In genomic region chr1:211580303-211580687, GRCh38 we compare ENCODE assay signal across 9 cellular contexts. TPM values are rescaled to one million over a fixed set of nuclear protein-coding genes. Genes with fewer than 3 reads are reported as not detected.
DNase-seq lines count a peak whose midpoint lies in the region; ATAC-seq, FAIRE-seq and TF ChIP-seq lines count a peak whose summit lies in the region.
"Had no signal": no experiment of that assay in that cellular context is flagged by ENCODE, and none has a peak within 500 bp of the region (broad histone marks: within the 10 kb centered on the region; RNA-seq: fewer than 3 reads in every experiment).

No MANE protein-coding gene starts in this region.

- H3K9ac ChIP-seq in H9 (ENCODE audit: extremely low read depth, insufficient read length, low read length) (no peak overlapping the region), GM12878 (ENCODE audit: control insufficient read depth, insufficient read depth, low read length) (no peak overlapping the region; the same call in 1 of the 2 replicates)

- intact Hi-C loops in GM12878 (cut with micrococcal nuclease; ENCODE audit: unreplicated experiment): no loop called here

- H3K36me3 Mint-ChIP-seq in H9 (ENCODE audit: insufficient read depth in 1 of 3, low read depth in 3 of 3): peaks cover 2 to 7% (median 6%) of the 10 kb centered on the region in 3 experiments; a peak in 6 of 7 replicates

- H3K9me3 ChIP-seq in H9 (ENCODE audit: control insufficient read depth, low read depth, low read length): no peaks in the 10 kb centered on the region
- no peaks in the 10 kb centered on the region for H3K9me3 ChIP-seq in GM12878 (replicated peaks; ENCODE audit: control insufficient read depth, insufficient read depth, low read length)
- no peaks in the 10 kb centered on the region for H3K9me3 ChIP-seq in muscle layer of duodenum (ENCODE audit: control insufficient read depth in 1 of 2, low read length in 2 of 2)

- ATAC-seq in GM12878 (no peak), HG02571 (IDR thresholded peaks at IDR 0.05; ENCODE audit: unreplicated experiment) (no peak)

- no TSS peak for BruUV-seq in GM12878 (replicated peaks; lab: Mats Ljungman, UMichigan)

- H2BK15ac ChIP-seq in H9 (ENCODE audit: low read depth, low read length): no peak overlapping the region

- no CpG with 5 or more reads among the region's 1 CpG for WGBS in H9 (ENCODE audit: extremely low coverage, insufficient read length, low lambda C conversion rate)
- WGBS in GM12878 (ENCODE audit: insufficient coverage, insufficient replicate concordance, low lambda C conversion rate, missing lambda C conversion rate): 100% methylated on average over 1 of the region's 1 CpG

- H2AFZ ChIP-seq in H9 (ENCODE audit: low read length) (no peak overlapping the region), GM12878 (ENCODE audit: control insufficient read depth, low read depth, low read length) (no peak overlapping the region)

- H3K79me2 ChIP-seq in H9 (ENCODE audit: insufficient read depth, low read length) (peaks cover 12% of the 10 kb centered on the region; the same call in 1 of the 2 replicates), GM12878 (ENCODE audit: control insufficient read depth, insufficient read depth, low read length) (peaks cover 37% of the 10 kb centered on the region)

- RAD21 ChIA-PET in GM12878 (lab: Charles Lee; ENCODE audit: unreplicated experiment): interaction anchor here (0.7 to 2.4 kb wide), 5 partner anchors 8 to 66 kb away, joined by 3 to 11 read pairs (median 7); no protein-coding TSS in a partner anchor

- H3K56ac ChIP-seq in H9 (ENCODE audit: insufficient read length, low read depth, low read length): no peak overlapping the region

- H2BK20ac ChIP-seq in H9 (ENCODE audit: low read depth, low read length, poor library complexity, severe bottlenecking): no peak overlapping the region

- no peak overlapping the region for H3K14ac ChIP-seq in H9 (ENCODE audit: insufficient read depth, low read length)

- H3K9me3 Mint-ChIP-seq in H9: no peaks in the 10 kb centered on the region; a peak in 1 of 5 replicates

- no peak overlapping the region for H2BK120ac ChIP-seq in H9 (ENCODE audit: low read depth, low read length, poor library complexity, severe bottlenecking)

- no peak overlapping the region for H4K5ac ChIP-seq in H9 (ENCODE audit: insufficient read length, low read depth, low read length)

- H2AK5ac ChIP-seq in H9 (ENCODE audit: insufficient read length, low read length): no peak overlapping the region

- no peak overlapping the region for H3K27ac ChIP-seq in H9 (ENCODE audit: insufficient read length, low read depth, low read length)
- no peak overlapping the region for H3K27ac ChIP-seq in GM12878 (ENCODE audit: control insufficient read depth, insufficient read depth)
- peak overlapping the region; percentile 65 for H3K27ac ChIP-seq in muscle layer of duodenum (ENCODE audit: low read length)
- H3K27ac ChIP-seq: SK-N-MC had no signal

- H3K4me2 ChIP-seq in H9 (ENCODE audit: insufficient read depth, insufficient read length, low read length): peak overlapping the region; percentile 75
- H3K4me2 ChIP-seq in GM12878 (ENCODE audit: control insufficient read depth, insufficient read depth): peak overlapping the region; percentile 93

- no peak overlapping the region for H3K4ac ChIP-seq in H9 (ENCODE audit: low read depth, low read length)

- H3K27me3 ChIP-seq in H9 (ENCODE audit: insufficient read depth, low read length) (no peaks in the 10 kb centered on the region), GM12878 (replicated peaks in 1 of 2; ENCODE audit: control insufficient read depth in 2 of 2, insufficient read depth in 2 of 2, low read length in 1 of 2) (no peaks in the 10 kb centered on the region), muscle layer of duodenum (ENCODE audit: low read depth, low read length) (no peaks in the 10 kb centered on the region)

- H3K27ac Mint-ChIP-seq in H9: no peak overlapping the region

- H2BK12ac ChIP-seq in H9 (ENCODE audit: insufficient read length, low read depth, low read length): no peak overlapping the region

- H4K8ac ChIP-seq in H9 (replicated peaks; ENCODE audit: insufficient read length, low read depth, low read length): no peak overlapping the region

- CTCF ChIA-PET in GM12878 (lab: Yijun Ruan, JAX): interaction anchor here (0.6 to 2.7 kb wide), 11 partner anchors 26 to 455 kb away, joined by 3 to 15 read pairs (median 3); partner anchors contain the start of genes DTL and INTS7

- H3K23ac ChIP-seq in H9 (ENCODE audit: insufficient read length, low read depth, low read length): no peak overlapping the region

- no peaks in the 10 kb centered on the region; the same call in 1 of the 2 replicates for H3K27me3 Mint-ChIP-seq in H9 (ENCODE audit: low read depth)

- SMC1A ChIA-PET in GM12878 (lab: Charles Lee; ENCODE audit: uncharacterized antibody, unreplicated experiment): interaction anchor here (0.5 to 1.5 kb wide), 6 partner anchors 11 to 1241 kb away, joined by 3 to 8 read pairs (median 4); no protein-coding TSS in a partner anchor

- peaks cover 14% of the 10 kb centered on the region for H3K23me2 ChIP-seq in H9 (ENCODE audit: insufficient read length, low read depth, low read length, poor library complexity, severe bottlenecking)

- in situ Hi-C loops in GM12878 (cut with MboI): no loop called here

- H3K79me1 ChIP-seq in H9 (ENCODE audit: insufficient read depth, low read depth, low read length, poor library complexity, severe bottlenecking): no peaks in the 10 kb centered on the region

- TF ChIP-seq POLR2A in GM12878 (IDR thresholded peaks at IDR 0.05; ENCODE audit: low read depth, low read length): no peak

- TF ChIP-seq RAD21 in GM12878 (IDR thresholded peaks at IDR 0.05; ENCODE audit: insufficient read depth, low read depth, low read length): no peak

- no peak for TF ChIP-seq EP300 in GM12878 (IDR thresholded peaks at IDR 0.05; ENCODE audit: borderline replicate concordance in 1 of 2, control insufficient read depth in 1 of 2, low read depth in 2 of 2, low read length in 2 of 2)

- H4K91ac ChIP-seq in H9 (ENCODE audit: insufficient read length, low read depth, low read length): no peak overlapping the region

- no peak overlapping the region for H3K18ac ChIP-seq in H9 (ENCODE audit: insufficient read length, low read depth, low read length)

- no peak for FAIRE-seq in GM12878 (lab: Jason Lieb, UNC)

- POLR2A ChIA-PET in GM12878 (lab: Charles Lee): interaction anchor here (1.2 to 1.3 kb wide), 2 partner anchors 45 to 62 kb away, joined by 3 to 5 read pairs; no protein-coding TSS in a partner anchor

- H3K4me1 Mint-ChIP-seq in H9: peaks cover 34 to 36% of the 10 kb centered on the region in 2 experiments

- H3K4me3 Mint-ChIP-seq in H9: peak overlapping the region; percentile 71 to 85

- no peak overlapping the region for H3K4me3 ChIP-seq in GM12878
- H3K4me3 ChIP-seq in muscle layer of duodenum (ENCODE audit: low read depth in 1 of 2, low read length in 2 of 2): peak overlapping the region; percentile 64 to 90

- H3T11ph ChIP-seq in H9 (ENCODE audit: low read length): no peak overlapping the region

- H2BK5ac ChIP-seq in H9 (ENCODE audit: insufficient read length, low read length): no peak overlapping the region

- H4K20me1 ChIP-seq in H9 (ENCODE audit: control insufficient read depth, insufficient read depth, insufficient read length) (no peaks in the 10 kb centered on the region), GM12878 (ENCODE audit: control insufficient read depth, insufficient read depth) (no peaks in the 10 kb centered on the region)

- DNase-seq in AG08396 (ENCODE audit: low spot score): peak; percentile 20
- DNase-seq in H9: no peak
- DNase-seq in GM12878 (ENCODE audit: low read depth, low spot score): no peak
- DNase-seq in activated effector memory CD4-positive, alpha-beta T cell treated with Interleukin-2 at 50 U/mL for 16 hours: no peak
- DNase-seq in cerebellar nuclear complex (lab: John Stamatoyannopoulos, UW): no peak
- DNase-seq in DMS114 treated with DMSO at 0.1 percent for 48 hours (lab: John Stamatoyannopoulos, UW; ENCODE audit: unreplicated experiment): no peak

- TF ChIP-seq CTCF in H9 (conservative IDR thresholded peaks at IDR 0.05): no peak
- no peak for TF ChIP-seq CTCF in GM12878 (IDR thresholded peaks at IDR 0.05 in 2 of 3, conservative IDR thresholded peaks at IDR 0.05 in 1 of 3; ENCODE audit: control insufficient read depth in 2 of 3, extremely low read depth in 1 of 3, insufficient read depth in 1 of 3, low read depth in 3 of 3, low read length in 3 of 3)

- H3K36me3 ChIP-seq in GM12878 (ENCODE audit: control insufficient read depth in 2 of 2, insufficient read depth in 2 of 2, low read length in 1 of 2): peaks cover 0 to 4% of the 10 kb centered on the region in 2 experiments; a peak in 1 of 4 replicates
- peaks cover 6 to 7% of the 10 kb centered on the region in 2 donors for H3K36me3 ChIP-seq in muscle layer of duodenum (ENCODE audit: control insufficient read depth in 1 of 2, insufficient read depth in 2 of 2, low read length in 2 of 2)

- peaks cover 3% of the 10 kb centered on the region; the same call in 1 of the 2 replicates for H3K4me1 ChIP-seq in H9 (ENCODE audit: insufficient read depth, low read length)
- H3K4me1 ChIP-seq in GM12878 (ENCODE audit: control insufficient read depth, insufficient read depth, low read length): peaks cover 23% of the 10 kb centered on the region
- peaks cover 4 to 19% of the 10 kb centered on the region in 2 donors for H3K4me1 ChIP-seq in muscle layer of duodenum (ENCODE audit: control insufficient read depth in 1 of 2, insufficient read depth in 2 of 2, low read length in 2 of 2)

TF ChIP-seq in GM12878, 131 proteins besides CTCF, POLR2A, EP300 and RAD21 (continues in another document):
- TF ChIP-seq EZH2 (IDR thresholded peaks at IDR 0.05; ENCODE audit: borderline replicate concordance, control insufficient read depth, low read depth, low read length): no peak
- TF ChIP-seq MTA2 (IDR thresholded peaks at IDR 0.05; ENCODE audit: low read depth): no peak
- TF ChIP-seq STAT3 (IDR thresholded peaks at IDR 0.05; ENCODE audit: low read depth, low read length): no peak

RNA-seq across cellular contexts. Expression of gene SLC30A1, which starts 1.3 kb away (rescaled TPM):
- total RNA-seq in H9 (2021): 17.1 and 17.3 TPM in 2 replicates
- 28.5 and 29.1 TPM in 2 replicates for total RNA-seq in GM12878 (2013; cell fraction: nucleolus; rRNA removed)
- 6.7 and 8.0 TPM in 2 replicates for total RNA-seq in GM12878 (2014; rRNA removed)
- total RNA-seq in GM12878 (2014; rRNA removed; fragmentation: Illumina TruSeq; extraction: Trizol): 10.0 and 10.6 TPM in 2 replicates
- 13.4 and 14.1 TPM in 2 replicates for total RNA-seq in GM12878 (2021)
- polyA plus RNA-seq in GM12878 (2011; ENCODE audit: low read depth): 3.9 TPM
- 10.2 and 17.7 TPM in 2 replicates for polyA plus RNA-seq in GM12878 (2011; rRNA removed)
- 4.4 and 4.7 TPM in 2 replicates for polyA plus RNA-seq in GM12878 (2011; cell fraction: cytosol; rRNA removed)
- 8.1 and 8.6 TPM in 2 replicates for polyA plus RNA-seq in GM12878 (2011; cell fraction: nucleus; rRNA removed)
- 6.2 and 7.7 TPM in 2 replicates for polyA plus RNA-seq in GM12878 (2012)
- 7.4 and 8.7 TPM in 2 replicates for polyA plus RNA-seq in GM12878 (2014; fragmentation: Illumina TruSeq; extraction: Trizol)
- 1 to 10 TPM; 3.5 to 4.0 TPM for polyA plus RNA-seq in GM12878 (2014; fragmentation: Nextera tagmentation; extraction: Ambion mirVana)
- polyA plus RNA-seq in GM12878 (2014; rRNA removed): 4.3 and 4.5 TPM in 2 replicates
- 10 to 100 TPM; 11.8 to 13.9 TPM for polyA plus RNA-seq in GM12878 (2016; fragmentation: Nextera tagmentation; extraction: Ambion mirVana)
- 13.4 and 16.5 TPM in 2 replicates for polyA minus RNA-seq in GM12878 (2011; rRNA and poly(A)+ RNA removed)
- polyA minus RNA-seq in GM12878 (2011; cell fraction: cytosol; rRNA and poly(A)+ RNA removed): 9.1 and 9.9 TPM in 2 replicates
- 16.4 and 21.0 TPM in 2 replicates for polyA minus RNA-seq in GM12878 (2011; cell fraction: nucleus; rRNA and poly(A)+ RNA removed)
